In genomic region chr13:69947577-69947976, GRCh38 we compare ENCODE assay signal across 18 cellular contexts.
DNase-seq lines count a peak whose midpoint lies in the region; ATAC-seq, FAIRE-seq and TF ChIP-seq lines count a peak whose summit lies in the region.
"Had no signal": no experiment of that assay in that cellular context is flagged by ENCODE, and none has a peak within 500 bp of the region (broad histone marks: within the 10 kb centered on the region; RNA-seq: fewer than 3 reads in every experiment).

No MANE protein-coding gene starts in this region.

- peak; percentile 83 for FAIRE-seq in kidney (lab: Jason Lieb, UNC)
- FAIRE-seq: GM19239 had no signal

- H3K9me3 ChIP-seq in kidney (ENCODE audit: control insufficient read depth in 1 of 2, low read length in 2 of 2), result no peaks in the 10 kb centered on the region
- no peaks in the 10 kb centered on the region for H3K9me3 ChIP-seq in vagina

- TF ChIP-seq POLR2A in vagina (IDR thresholded peaks at IDR 0.05), result no peak

- H3K9me3 Mint-ChIP-seq in activated T-cell treated with anti-CD3 and anti-CD28 coated beads, Interleukin-2, amount 50 U/mL, for 24 hours, result peaks cover 21% of the 10 kb centered on the region

- no peak overlapping the region for H3K27ac Mint-ChIP-seq in activated T-cell treated with anti-CD3 and anti-CD28 coated beads, Interleukin-2, amount 50 U/mL, for 24 hours

- H3K36me3 ChIP-seq in kidney (ENCODE audit: control insufficient read depth in 1 of 2, insufficient read depth in 2 of 2, low read length in 2 of 2), result no peaks in the 10 kb centered on the region
- H3K36me3 ChIP-seq in vagina, result no peaks in the 10 kb centered on the region

- H3K27ac ChIP-seq in kidney (ENCODE audit: low read depth in 2 of 2, low read length in 2 of 2) (no peak overlapping the region), vagina (no peak overlapping the region), foreskin keratinocyte (no peak overlapping the region)
- H3K27ac ChIP-seq: C4-2B, HL-60 had no signal

- no peak for TF ChIP-seq CTCF in kidney (IDR thresholded peaks at IDR 0.05; ENCODE audit: borderline replicate concordance, extremely low read depth, insufficient read depth)
- no peak for TF ChIP-seq CTCF in GM20000 (IDR thresholded peaks at IDR 0.05; ENCODE audit: extremely low read depth, missing control alignments)
- no peak for TF ChIP-seq CTCF in vagina (IDR thresholded peaks at IDR 0.05)
- TF ChIP-seq CTCF in foreskin keratinocyte (conservative IDR thresholded peaks at IDR 0.05), result no peak

- DNase-seq in kidney, result no peak
- no peak for DNase-seq in GM20000 (ENCODE audit: low spot score)
- no peak for DNase-seq in activated T-cell treated with anti-CD3 and anti-CD28 coated beads, Interleukin-2, amount 50 U/mL, for 24 hours
- DNase-seq in vagina (ENCODE audit: extremely low spot score in 2 of 2), result no peak
- DNase-seq in foreskin keratinocyte, result no peak
- DNase-seq: activated CD8-positive, alpha-beta memory T cell treated with anti-CD3 and anti-CD28 coated beads for 24 hours; activated naive CD4-positive, alpha-beta T cell treated with anti-CD3 and anti-CD28 coated beads, Interleukin-2, amount 50 U/mL, for 16 hours; midbrain; NCI-H510A; stimulated activated CD4-positive, alpha-beta T cell treated with anti-CD3 and anti-CD28 coated beads, Interleukin-1b, Interleukin-23, amount 100 ng/mL, for 48 hours; stimulated activated naive CD4-positive, alpha-beta T cell treated with Interleukin-2 at 50 U/mL for 16 hours; T1000 had no signal

- no peaks in the 10 kb centered on the region for H3K27me3 ChIP-seq in vagina
- no peaks in the 10 kb centered on the region for H3K27me3 ChIP-seq in foreskin keratinocyte

- H3K9ac ChIP-seq in kidney (ENCODE audit: low read length in 2 of 2), result no peak overlapping the region

- H3K4me1 Mint-ChIP-seq in activated T-cell treated with anti-CD3 and anti-CD28 coated beads, Interleukin-2, amount 50 U/mL, for 24 hours (ENCODE audit: low read depth), result no peaks in the 10 kb centered on the region

- H3K4me3 Mint-ChIP-seq in activated T-cell treated with anti-CD3 and anti-CD28 coated beads, Interleukin-2, amount 50 U/mL, for 24 hours, result no peak overlapping the region

- H3K4me1 ChIP-seq in kidney (ENCODE audit: control insufficient read depth in 1 of 2, insufficient read depth in 1 of 2, low read depth in 1 of 2, low read length in 2 of 2) (no peaks in the 10 kb centered on the region), vagina (no peaks in the 10 kb centered on the region), foreskin keratinocyte (no peaks in the 10 kb centered on the region)

- H3K36me3 Mint-ChIP-seq in activated T-cell treated with anti-CD3 and anti-CD28 coated beads, Interleukin-2, amount 50 U/mL, for 24 hours (ENCODE audit: low read depth), result no peaks in the 10 kb centered on the region

- peak; percentile 15 for ATAC-seq in GM18873 (IDR thresholded peaks at IDR 0.05; ENCODE audit: low FRiP score, unreplicated experiment)
- ATAC-seq in HG02571 (IDR thresholded peaks at IDR 0.05; ENCODE audit: unreplicated experiment), result peak; percentile 10
- ATAC-seq in HG03196 (IDR thresholded peaks at IDR 0.05; ENCODE audit: unreplicated experiment), result peak; percentile 29
- ATAC-seq in foreskin keratinocyte, result no peak

- H3K27me3 Mint-ChIP-seq in activated T-cell treated with anti-CD3 and anti-CD28 coated beads, Interleukin-2, amount 50 U/mL, for 24 hours, result no peaks in the 10 kb centered on the region

- peak overlapping the region in 1 of 2 donors; percentile 3 for H3K4me3 ChIP-seq in kidney (ENCODE audit: low read length in 2 of 2)
- no peak overlapping the region for H3K4me3 ChIP-seq in vagina

- intact Hi-C loops in kidney (cut with DNase I) (no loop called here), vagina (cut with DNase I) (no loop called here)
